8 cellular contexts compared by ENCODE assay signal in genomic region chr15:64842099-64842940, GRCh38. TPM values are rescaled to one million over a fixed set of nuclear protein-coding genes. Genes with fewer than 3 reads are reported as not detected.
DNase-seq lines count a peak whose midpoint lies in the region; ATAC-seq lines count a peak whose summit lies in the region.

No MANE protein-coding gene starts in this region.

- intact Hi-C loops in aorta (cut with DNase I) = loop anchor here (1.0 to 10.0 kb wide), 3 partner anchors 50 to 142 kb away; partner anchors contain the start of gene SPG21 (in 1 of the 2)

- WGBS in aorta, 2 donors = 8 to 9% methylated on average over 26 of the region's 26 CpGs

- H3K9me3 ChIP-seq in mononuclear cell (ENCODE audit: low read depth, low read length) (no peaks in the 10 kb centered on the region), aorta (ENCODE audit: control insufficient read depth, low read length) (no peaks in the 10 kb centered on the region)

- no peaks in the 10 kb centered on the region for H3K36me3 ChIP-seq in aorta (ENCODE audit: control insufficient read depth in 1 of 2, insufficient read depth in 2 of 2, low read length in 1 of 2)

- peak; percentile 12 for ATAC-seq in aorta (ENCODE audit: low FRiP score)

- peak; percentile 28 for DNase-seq in NCI-H2227 (lab: John Stamatoyannopoulos, UW; ENCODE audit: unreplicated experiment)
- DNase-seq in NCI-H2227 treated with DMSO at 0.1 percent for 48 hours (lab: John Stamatoyannopoulos, UW) = no peak
- peak; percentile 70 for DNase-seq in RKO (ENCODE audit: low spot score)
- DNase-seq in dermis blood vessel endothelial cell = peak; percentile 50
- DNase-seq in aorta = no peak
- DNase-seq in NCI-H748 treated with DMSO at 0.1 percent for 48 hours (lab: John Stamatoyannopoulos, UW) = no peak
- no peak for DNase-seq in A172 (ENCODE audit: low spot score)

- peak overlapping the region in 1 of 2 donors; percentile 49 for H3K27ac ChIP-seq in aorta (ENCODE audit: low read depth in 1 of 2, low read length in 2 of 2)

- H3K4me1 ChIP-seq in mononuclear cell (ENCODE audit: insufficient read depth, low read length) (peaks cover 74% of the 10 kb centered on the region), aorta (ENCODE audit: control insufficient read depth in 1 of 2, insufficient read depth in 2 of 2, low read length in 2 of 2) (no peaks in the 10 kb centered on the region)

- H3K27me3 ChIP-seq in mononuclear cell (ENCODE audit: insufficient read depth, low read length) = no peaks in the 10 kb centered on the region
- no peaks in the 10 kb centered on the region for H3K27me3 ChIP-seq in aorta (ENCODE audit: control insufficient read depth in 1 of 2, insufficient read depth in 2 of 2, low read length in 1 of 2)

- peak overlapping the region; percentile 95 for H3K4me3 ChIP-seq in mononuclear cell (ENCODE audit: low read length)
- peak overlapping the region; percentile 49 to 74 for H3K4me3 ChIP-seq in aorta (ENCODE audit: low read length in 2 of 2)

RNA-seq across cellular contexts. Expression of gene PLEKHO2, which starts 0.6 kb away (rescaled TPM):
- 61.3 and 65.9 TPM in 2 replicates for total RNA-seq in dermis blood vessel endothelial cell
- total RNA-seq in mononuclear cell = 68.6 TPM
- 10 to 100 TPM; 46.2 to 50.4 TPM for total RNA-seq in aorta
- 10 to 100 TPM; 12.2 to 13.5 TPM for polyA plus RNA-seq in aorta
- total RNA-seq in A172 (2014; rRNA removed; shearing (Covaris generic)) = 15.2 and 24.3 TPM in 2 replicates

RNA-seq across cellular contexts. Expression of gene PIF1, which starts 16.9 kb away (rescaled TPM):
- 5.4 and 16.5 TPM in 2 replicates for total RNA-seq in dermis blood vessel endothelial cell
- total RNA-seq in mononuclear cell = 0.31 TPM
- total RNA-seq in aorta = 1 to 10 TPM in 1 of 2 donors, under 1 TPM in 1; 0.65 to 2.8 TPM
- polyA plus RNA-seq in aorta = 1 to 10 TPM in 1 of 2 donors, under 1 TPM in 1; 0.50 to 4.2 TPM
- total RNA-seq in A172 (2014; rRNA removed; shearing (Covaris generic)) = 11.0 and 15.1 TPM in 2 replicates

Comparison
In these comparisons a context has a peak if more than half of its experiments do, and no peak if none do; other contexts are left out.
1. DNase-seq: peak in NCI-H2227 (single experiment), RKO (single experiment) and dermis blood vessel endothelial cell (single experiment); none in NCI-H2227 treated with DMSO at 0.1 percent for 48 hours (single experiment), aorta (0 of 2), NCI-H748 treated with DMSO at 0.1 percent for 48 hours (single experiment) and A172 (single experiment).